Comparison of ENCODE assay signal across 25 cellular contexts in genomic region chr9:71941060-71941568, GRCh38. TPM values are rescaled to one million over a fixed set of nuclear protein-coding genes. Genes with fewer than 3 reads are reported as not detected.
A peak's percentile ranks its signal among the peaks of the same experiment; 100 is the strongest.
DNase-seq lines count a peak whose midpoint lies in the region; ATAC-seq, FAIRE-seq and TF ChIP-seq lines count a peak whose summit lies in the region.
"Had no signal": no experiment of that assay in that cellular context is flagged by ENCODE, and none has a peak within 500 bp of the region (broad histone marks: within the 10 kb centered on the region; RNA-seq: fewer than 3 reads in every experiment).

No MANE protein-coding gene starts in this region.

- no peaks in the 10 kb centered on the region for H3K27me3 ChIP-seq in bronchial epithelial cell (ENCODE audit: control insufficient read depth, insufficient read depth, low read length)
- H3K27me3 ChIP-seq in mammary epithelial cell (ENCODE audit: insufficient read depth, low read length) = no peaks in the 10 kb centered on the region
- H3K27me3 ChIP-seq: cardiac muscle cell, left lung, thyroid gland had no signal

- H3K27ac ChIP-seq in mammary epithelial cell (ENCODE audit: insufficient read depth, low read depth, low read length) = no peak overlapping the region
- H3K27ac ChIP-seq: cardiac muscle cell, left lung, thyroid gland had no signal

- H4K20me1 ChIP-seq in mammary epithelial cell (ENCODE audit: insufficient read depth, low read length) = peaks cover 2% of the 10 kb centered on the region

- H3K4me3 ChIP-seq in bronchial epithelial cell (ENCODE audit: low read depth, low read length) = no peak overlapping the region
- no peak overlapping the region for H3K4me3 ChIP-seq in mammary epithelial cell (replicated peaks in 1 of 3; ENCODE audit: insufficient read depth in 1 of 3, low read depth in 2 of 3, low read length in 3 of 3)
- H3K4me3 ChIP-seq: cardiac muscle cell, left lung, thyroid gland had no signal

- dilution Hi-C loops in mammary epithelial cell (cut with HindIII; ENCODE audit: low sequenced_read_pairs) = no loop called here

- peaks cover 22% of the 10 kb centered on the region for H3K4me1 ChIP-seq in mammary epithelial cell (ENCODE audit: insufficient read depth, low read length)
- H3K4me1 ChIP-seq: left lung, thyroid gland had no signal

- no peak overlapping the region for H3K4me2 ChIP-seq in mammary epithelial cell (ENCODE audit: insufficient read depth, low read depth, low read length)

- intact Hi-C loops in mammary epithelial cell (cut with micrococcal nuclease) = no loop called here

- no peak for ATAC-seq in HG03457 (IDR thresholded peaks at IDR 0.05; ENCODE audit: unreplicated experiment)
- no peak for ATAC-seq in HG02981 (IDR thresholded peaks at IDR 0.05; ENCODE audit: unreplicated experiment)
- ATAC-seq: activated naive CD8-positive, alpha-beta T cell treated with anti-CD3 and anti-CD28 coated beads, Interleukin-2, amount 50 U/mL, for 24 hours; left lung had no signal

- CTCF ChIA-PET in mammary epithelial cell (lab: Charles Lee; ENCODE audit: low non-redundant PET) = no interaction called here

- H3K9ac ChIP-seq in mammary epithelial cell (ENCODE audit: insufficient read depth, low read length) = no peak overlapping the region

- no TSS peak for BruUV-seq in mammary epithelial cell (replicated peaks; lab: Mats Ljungman, UMichigan)

- TF ChIP-seq CTCF in bronchial epithelial cell (IDR thresholded peaks at IDR 0.05; ENCODE audit: insufficient read depth, low read length, severe bottlenecking) (no peak), mammary epithelial cell (conservative IDR thresholded peaks at IDR 0.05 in 1 of 2, IDR thresholded peaks at IDR 0.05 in 1 of 2; ENCODE audit: extremely low read depth in 1 of 2, insufficient read depth in 1 of 2, low read depth in 1 of 2, low read length in 2 of 2) (no peak)

- DNase-seq in EL (peak; percentile 70), RCC 7860 (ENCODE audit: low spot score) (no peak), bronchial epithelial cell (ENCODE audit: low read depth) (peak; percentile 55), iris pigment epithelial cell (ENCODE audit: low read depth) (peak; percentile 76), mammary epithelial cell (no peak), HPDE6-E6E7 (ENCODE audit: extremely low spot score) (no peak)
- DNase-seq: activated CD4-positive, alpha-beta T cell treated with anti-CD3 and anti-CD28 coated beads, Interleukin-2, amount 50 U/mL, for 1 hour; activated CD8-positive, alpha-beta memory T cell treated with anti-CD3 and anti-CD28 coated beads, Interleukin-2, amount 50 U/mL, for 4 hours; activated naive CD8-positive, alpha-beta T cell treated with anti-CD3 and anti-CD28 coated beads, Interleukin-2, amount 50 U/mL, for 24 hours; erythroblast; glutamatergic neuron; H9; left lung; MM.1S; NCI-H1694; NCI-H748 treated with DMSO at 0.1 percent for 48 hours; nephron progenitor cell; SHP77 treated with DMSO at 0.1 percent for 48 hours; stimulated activated CD4-positive, alpha-beta T cell treated with anti-CD3 and anti-CD28 coated beads, Interleukin-2, amount 100 ng/mL, for 24 hours; stimulated activated naive CD4-positive, alpha-beta T cell; T-helper 1 cell; thyroid gland had no signal

- H2AFZ ChIP-seq in mammary epithelial cell (ENCODE audit: low read depth, low read length) = no peak overlapping the region

- no peaks in the 10 kb centered on the region for H3K36me3 ChIP-seq in bronchial epithelial cell (ENCODE audit: control insufficient read depth, insufficient read depth, low read length)
- no peaks in the 10 kb centered on the region for H3K36me3 ChIP-seq in mammary epithelial cell (ENCODE audit: insufficient read depth, low read length)
- H3K36me3 ChIP-seq: cardiac muscle cell, left lung, thyroid gland had no signal

- in situ Hi-C loops in mammary epithelial cell (cut with MboI; ENCODE audit: low sequenced_read_pairs in 2 of 2) = no loop called here

- 88% methylated on average over 2 of the region's 2 CpGs for WGBS in mammary epithelial cell (ENCODE audit: low coverage, missing lambda C conversion rate)

- FAIRE-seq in RCC 7860 (lab: Jason Lieb, UNC) (peak; percentile 23), bronchial epithelial cell (lab: Jason Lieb, UNC) (no peak)

- H3K79me2 ChIP-seq in mammary epithelial cell (ENCODE audit: insufficient read depth, low read length) = peaks cover 66% of the 10 kb centered on the region

- no peaks in the 10 kb centered on the region for H3K9me3 ChIP-seq in mammary epithelial cell (replicated peaks; ENCODE audit: insufficient read depth, low read length)
- H3K9me3 ChIP-seq: left lung, thyroid gland had no signal

RNA-seq across cellular contexts. Expression of gene C9orf85, which starts 29.7 kb away (rescaled TPM):
- total RNA-seq in bronchial epithelial cell = 11.3 and 14.1 TPM in 2 replicates
- total RNA-seq in mammary epithelial cell = 10 to 100 TPM; 13.7 to 20.4 TPM
- 11.2 TPM for polyA plus RNA-seq in mammary epithelial cell
- not detected for polyA minus RNA-seq in mammary epithelial cell

RNA-seq across cellular contexts. Expression of gene ABHD17B, which starts 30.1 kb away (rescaled TPM):
- total RNA-seq in bronchial epithelial cell = 24.7 and 32.5 TPM in 2 replicates
- 10 to 100 TPM; 13.2 to 26.8 TPM for total RNA-seq in mammary epithelial cell
- polyA plus RNA-seq in mammary epithelial cell = 10.0 TPM
- 8.5 TPM for polyA minus RNA-seq in mammary epithelial cell

Comparison
In these comparisons a context has a peak if more than half of its experiments do, and no peak if none do; other contexts are left out.
1. DNase-seq: peak in EL (single experiment), bronchial epithelial cell (single experiment) and iris pigment epithelial cell (single experiment); none in RCC 7860 (single experiment), mammary epithelial cell (single experiment) and HPDE6-E6E7 (single experiment).